7 cellular contexts compared by ENCODE assay signal in the genomic region with DNA sequence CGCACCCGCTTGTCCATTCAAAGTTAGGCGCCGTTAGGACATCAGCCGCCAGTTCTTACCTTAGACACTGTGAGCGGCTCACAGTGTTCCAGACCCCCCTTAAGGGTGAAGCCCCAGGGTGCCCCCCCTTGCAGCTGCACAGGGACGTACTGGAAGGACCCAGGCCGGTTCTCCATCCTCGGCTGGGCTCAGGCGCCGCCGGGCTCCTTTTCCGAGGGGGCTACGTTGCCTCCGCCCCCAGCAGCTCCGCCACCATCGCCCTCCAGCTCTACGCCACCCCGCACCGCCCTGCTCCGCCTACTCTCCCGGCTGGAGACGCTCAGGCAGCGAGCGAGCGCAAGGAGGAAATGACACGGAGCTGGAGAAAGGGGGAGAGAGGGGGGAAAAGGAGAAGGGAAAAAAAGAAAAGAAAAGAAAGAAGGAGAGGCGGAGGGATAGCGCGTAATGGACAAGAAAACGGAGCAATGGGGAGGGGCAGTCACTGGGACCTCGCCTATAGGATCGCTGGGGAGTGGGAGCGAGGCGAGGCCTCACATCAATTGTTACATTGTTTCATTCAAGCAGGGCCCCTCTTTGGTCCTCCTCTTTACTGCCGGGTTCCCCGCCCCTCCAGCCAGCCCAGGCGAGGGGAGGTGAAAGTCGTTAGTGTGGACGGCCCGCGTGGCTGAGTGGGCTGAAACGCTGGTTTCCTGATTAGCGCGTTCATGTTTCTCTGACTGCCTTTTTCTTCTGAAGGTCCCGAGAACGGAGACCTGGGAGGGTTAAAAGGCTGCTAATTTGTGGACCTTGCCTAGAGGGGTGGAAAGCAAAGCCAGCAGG. TPM values are rescaled to one million over a fixed set of nuclear protein-coding genes. Genes with fewer than 3 reads are reported as not detected.
A peak's percentile ranks its signal among the peaks of the same experiment; 100 is the strongest.
DNase-seq lines count a peak whose midpoint lies in the region; ATAC-seq and TF ChIP-seq lines count a peak whose summit lies in the region.

A gene with protein sequence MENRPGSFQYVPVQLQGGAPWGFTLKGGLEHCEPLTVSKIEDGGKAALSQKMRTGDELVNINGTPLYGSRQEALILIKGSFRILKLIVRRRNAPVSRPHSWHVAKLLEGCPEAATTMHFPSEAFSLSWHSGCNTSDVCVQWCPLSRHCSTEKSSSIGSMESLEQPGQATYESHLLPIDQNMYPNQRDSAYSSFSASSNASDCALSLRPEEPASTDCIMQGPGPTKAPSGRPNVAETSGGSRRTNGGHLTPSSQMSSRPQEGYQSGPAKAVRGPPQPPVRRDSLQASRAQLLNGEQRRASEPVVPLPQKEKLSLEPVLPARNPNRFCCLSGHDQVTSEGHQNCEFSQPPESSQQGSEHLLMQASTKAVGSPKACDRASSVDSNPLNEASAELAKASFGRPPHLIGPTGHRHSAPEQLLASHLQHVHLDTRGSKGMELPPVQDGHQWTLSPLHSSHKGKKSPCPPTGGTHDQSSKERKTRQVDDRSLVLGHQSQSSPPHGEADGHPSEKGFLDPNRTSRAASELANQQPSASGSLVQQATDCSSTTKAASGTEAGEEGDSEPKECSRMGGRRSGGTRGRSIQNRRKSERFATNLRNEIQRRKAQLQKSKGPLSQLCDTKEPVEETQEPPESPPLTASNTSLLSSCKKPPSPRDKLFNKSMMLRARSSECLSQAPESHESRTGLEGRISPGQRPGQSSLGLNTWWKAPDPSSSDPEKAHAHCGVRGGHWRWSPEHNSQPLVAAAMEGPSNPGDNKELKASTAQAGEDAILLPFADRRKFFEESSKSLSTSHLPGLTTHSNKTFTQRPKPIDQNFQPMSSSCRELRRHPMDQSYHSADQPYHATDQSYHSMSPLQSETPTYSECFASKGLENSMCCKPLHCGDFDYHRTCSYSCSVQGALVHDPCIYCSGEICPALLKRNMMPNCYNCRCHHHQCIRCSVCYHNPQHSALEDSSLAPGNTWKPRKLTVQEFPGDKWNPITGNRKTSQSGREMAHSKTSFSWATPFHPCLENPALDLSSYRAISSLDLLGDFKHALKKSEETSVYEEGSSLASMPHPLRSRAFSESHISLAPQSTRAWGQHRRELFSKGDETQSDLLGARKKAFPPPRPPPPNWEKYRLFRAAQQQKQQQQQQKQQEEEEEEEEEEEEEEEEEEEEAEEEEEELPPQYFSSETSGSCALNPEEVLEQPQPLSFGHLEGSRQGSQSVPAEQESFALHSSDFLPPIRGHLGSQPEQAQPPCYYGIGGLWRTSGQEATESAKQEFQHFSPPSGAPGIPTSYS (N-terminal part only) (minus strand): TSS at position 352 of the 819 bp plus-strand sequence. CDS start 176 bp downstream, at position 176.

- H3K4me2 ChIP-seq in MM.1S (ENCODE audit: low read depth, low read length): peak within 1 kb of the TSS; percentile 45; the same call in 1 of the 2 replicates
- peak within 1 kb of the TSS; percentile 89 for H3K4me2 ChIP-seq in smooth muscle cell

- no peak for ATAC-seq in HG03175 (IDR thresholded peaks at IDR 0.05; ENCODE audit: unreplicated experiment)

- no peaks in the 10 kb centered on the region for H3K9me3 ChIP-seq in MM.1S (replicated peaks; ENCODE audit: insufficient read depth, low read length)
- H3K9me3 ChIP-seq in smooth muscle cell (replicated peaks; ENCODE audit: low read depth): no peaks in the 10 kb centered on the region

- H3K27ac ChIP-seq in MM.1S (ENCODE audit: low read length): no peak within 1 kb of the TSS
- peak within 1 kb of the TSS; percentile 92 for H3K27ac ChIP-seq in layer of hippocampus (ENCODE audit: low read depth, low read length)
- H3K27ac ChIP-seq in smooth muscle cell (ENCODE audit: low read depth): peak within 1 kb of the TSS; percentile 83

- H3K79me2 ChIP-seq in MM.1S (ENCODE audit: low read length) (no peaks in the 10 kb centered on the region), smooth muscle cell (ENCODE audit: low read depth) (peaks cover 26% of the 10 kb centered on the region)

- DNase-seq in MM.1S (no peak), dedifferentiated amniotic fluid mesenchymal stem cell (ENCODE audit: extremely low spot score) (peak; percentile 34), smooth muscle cell (lab: John Stamatoyannopoulos, UW; ENCODE audit: unreplicated experiment) (peak; percentile 29), RPMI8226 (no peak), GM10248 (ENCODE audit: extremely low spot score) (no peak)

- H3K9ac ChIP-seq in MM.1S (ENCODE audit: low read length) (no peak within 1 kb of the TSS), smooth muscle cell (ENCODE audit: low read depth) (peak within 1 kb of the TSS; percentile 71)

- H3K27me3 ChIP-seq in MM.1S (replicated peaks; ENCODE audit: insufficient read depth, low read length): no peaks in the 10 kb centered on the region
- H3K27me3 ChIP-seq in layer of hippocampus (ENCODE audit: control insufficient read depth, insufficient read depth, low read length): no peaks in the 10 kb centered on the region
- no peaks in the 10 kb centered on the region for H3K27me3 ChIP-seq in smooth muscle cell (ENCODE audit: low read depth)

- no peak within 1 kb of the TSS; the same call in 1 of the 2 replicates for H3K4me3 ChIP-seq in MM.1S (ENCODE audit: low read length)
- peak within 1 kb of the TSS; percentile 63 for H3K4me3 ChIP-seq in smooth muscle cell

- POLR2A ChIA-PET in GM10248 (lab: Yijun Ruan, JAX): no interaction called here

- H3K9me2 ChIP-seq in MM.1S (replicated peaks; ENCODE audit: insufficient read depth, low read length): no peaks in the 10 kb centered on the region

- TF ChIP-seq CTCF in MM.1S (IDR thresholded peaks at IDR 0.05; ENCODE audit: low read length): no peak
- TF ChIP-seq CTCF in smooth muscle cell (IDR thresholded peaks at IDR 0.05; ENCODE audit: borderline replicate concordance, insufficient read depth, poor library complexity, severe bottlenecking): no peak
- no peak for TF ChIP-seq CTCF in GM10248 (IDR thresholded peaks at IDR 0.05; ENCODE audit: control extremely low read depth, extremely low read depth, low read depth, missing control alignments)

- no peak within 1 kb of the TSS for H2AFZ ChIP-seq in MM.1S (ENCODE audit: low read length)
- peak within 1 kb of the TSS; percentile 55 for H2AFZ ChIP-seq in smooth muscle cell (ENCODE audit: low read depth)

- 52% methylated on average over 47 of the region's 47 CpGs for WGBS in smooth muscle cell (ENCODE audit: low lambda C conversion rate)

- CTCF ChIA-PET in GM10248 (lab: Yijun Ruan, JAX): no interaction called here

- no peaks in the 10 kb centered on the region for H4K20me1 ChIP-seq in MM.1S (ENCODE audit: insufficient read depth, low read length)
- no peaks in the 10 kb centered on the region for H4K20me1 ChIP-seq in smooth muscle cell (ENCODE audit: low read depth)

- H3K36me3 ChIP-seq in MM.1S (replicated peaks; ENCODE audit: insufficient read depth, low read length) (no peaks in the 10 kb centered on the region), smooth muscle cell (ENCODE audit: low read depth) (no peaks in the 10 kb centered on the region)

- H3F3A ChIP-seq in MM.1S (ENCODE audit: insufficient read depth, low read length): no peaks in the 10 kb centered on the region
- H3F3A ChIP-seq in smooth muscle cell (ENCODE audit: low read depth): peaks cover 4% of the 10 kb centered on the region

- no peaks in the 10 kb centered on the region for H3K4me1 ChIP-seq in MM.1S (ENCODE audit: low read length)
- no peaks in the 10 kb centered on the region for H3K4me1 ChIP-seq in smooth muscle cell (ENCODE audit: low read depth)

RNA-seq across cellular contexts. Expression of the gene that starts here (rescaled TPM):
- 7.9 and 9.1 TPM in 2 replicates for total RNA-seq in smooth muscle cell
- polyA plus RNA-seq in smooth muscle cell: 1.1 and 1.8 TPM in 2 replicates

Comparison
In these comparisons a context has a peak if more than half of its experiments do, and no peak if none do; other contexts are left out.
1. DNase-seq: peak in dedifferentiated amniotic fluid mesenchymal stem cell (single experiment) and smooth muscle cell (single experiment); none in MM.1S (single experiment), RPMI8226 (single experiment) and GM10248 (single experiment).